ENCODE assay signal across 1 cellular context in genomic region chr9:77710965-77711657, GRCh38.
TF ChIP-seq lines count a peak whose summit lies in the region.

No MANE protein-coding gene starts in this region.

TF ChIP-seq in GM23338, 12 proteins besides CTCF, POLR2A, EP300 and RAD21 (continued from another document):
- TF ChIP-seq ETS1 (IDR thresholded peaks at IDR 0.05): no peak
- TF ChIP-seq POLR2AphosphoS5 (IDR thresholded peaks at IDR 0.05; ENCODE audit: low read depth): no peak
